1 cellular context compared by ENCODE assay signal in genomic region chr20:50278684-50279531, GRCh38.
TF ChIP-seq lines count a peak whose summit lies in the region.

No MANE protein-coding gene starts in this region.

TF ChIP-seq in HepG2, 621 proteins besides CTCF, POLR2A, EP300 and RAD21 (continued from another document and continues in another):
- TF ChIP-seq PAXIP1 (CRISPR knock-in tag; conservative IDR thresholded peaks at IDR 0.05), result peak; percentile 52
- TF ChIP-seq ZNF264 (CRISPR knock-in tag; IDR thresholded peaks at IDR 0.05), result peak; percentile 65; the same call in 1 of the 2 replicates
- TF ChIP-seq, protein P1, sequence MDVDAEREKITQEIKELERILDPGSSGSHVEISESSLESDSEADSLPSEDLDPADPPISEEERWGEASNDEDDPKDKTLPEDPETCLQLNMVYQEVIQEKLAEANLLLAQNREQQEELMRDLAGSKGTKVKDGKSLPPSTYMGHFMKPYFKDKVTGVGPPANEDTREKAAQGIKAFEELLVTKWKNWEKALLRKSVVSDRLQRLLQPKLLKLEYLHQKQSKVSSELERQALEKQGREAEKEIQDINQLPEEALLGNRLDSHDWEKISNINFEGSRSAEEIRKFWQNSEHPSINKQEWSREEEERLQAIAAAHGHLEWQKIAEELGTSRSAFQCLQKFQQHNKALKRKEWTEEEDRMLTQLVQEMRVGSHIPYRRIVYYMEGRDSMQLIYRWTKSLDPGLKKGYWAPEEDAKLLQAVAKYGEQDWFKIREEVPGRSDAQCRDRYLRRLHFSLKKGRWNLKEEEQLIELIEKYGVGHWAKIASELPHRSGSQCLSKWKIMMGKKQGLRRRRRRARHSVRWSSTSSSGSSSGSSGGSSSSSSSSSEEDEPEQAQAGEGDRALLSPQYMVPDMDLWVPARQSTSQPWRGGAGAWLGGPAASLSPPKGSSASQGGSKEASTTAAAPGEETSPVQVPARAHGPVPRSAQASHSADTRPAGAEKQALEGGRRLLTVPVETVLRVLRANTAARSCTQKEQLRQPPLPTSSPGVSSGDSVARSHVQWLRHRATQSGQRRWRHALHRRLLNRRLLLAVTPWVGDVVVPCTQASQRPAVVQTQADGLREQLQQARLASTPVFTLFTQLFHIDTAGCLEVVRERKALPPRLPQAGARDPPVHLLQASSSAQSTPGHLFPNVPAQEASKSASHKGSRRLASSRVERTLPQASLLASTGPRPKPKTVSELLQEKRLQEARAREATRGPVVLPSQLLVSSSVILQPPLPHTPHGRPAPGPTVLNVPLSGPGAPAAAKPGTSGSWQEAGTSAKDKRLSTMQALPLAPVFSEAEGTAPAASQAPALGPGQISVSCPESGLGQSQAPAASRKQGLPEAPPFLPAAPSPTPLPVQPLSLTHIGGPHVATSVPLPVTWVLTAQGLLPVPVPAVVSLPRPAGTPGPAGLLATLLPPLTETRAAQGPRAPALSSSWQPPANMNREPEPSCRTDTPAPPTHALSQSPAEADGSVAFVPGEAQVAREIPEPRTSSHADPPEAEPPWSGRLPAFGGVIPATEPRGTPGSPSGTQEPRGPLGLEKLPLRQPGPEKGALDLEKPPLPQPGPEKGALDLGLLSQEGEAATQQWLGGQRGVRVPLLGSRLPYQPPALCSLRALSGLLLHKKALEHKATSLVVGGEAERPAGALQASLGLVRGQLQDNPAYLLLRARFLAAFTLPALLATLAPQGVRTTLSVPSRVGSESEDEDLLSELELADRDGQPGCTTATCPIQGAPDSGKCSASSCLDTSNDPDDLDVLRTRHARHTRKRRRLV (CRISPR knock-in tag; IDR thresholded peaks at IDR 0.05), result no peak
- peak; percentile 94 for TF ChIP-seq ZNF292 (CRISPR knock-in tag; IDR thresholded peaks at IDR 0.05; ENCODE audit: borderline replicate concordance, low read depth)
- TF ChIP-seq, protein P2, sequence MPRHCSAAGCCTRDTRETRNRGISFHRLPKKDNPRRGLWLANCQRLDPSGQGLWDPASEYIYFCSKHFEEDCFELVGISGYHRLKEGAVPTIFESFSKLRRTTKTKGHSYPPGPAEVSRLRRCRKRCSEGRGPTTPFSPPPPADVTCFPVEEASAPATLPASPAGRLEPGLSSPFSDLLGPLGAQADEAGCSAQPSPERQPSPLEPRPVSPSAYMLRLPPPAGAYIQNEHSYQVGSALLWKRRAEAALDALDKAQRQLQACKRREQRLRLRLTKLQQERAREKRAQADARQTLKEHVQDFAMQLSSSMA (CRISPR knock-in tag; IDR thresholded peaks at IDR 0.05), result no peak
- TF ChIP-seq PHB2 (IDR thresholded peaks at IDR 0.05; ENCODE audit: partially characterized antibody), result no peak
- TF ChIP-seq, protein P3, sequence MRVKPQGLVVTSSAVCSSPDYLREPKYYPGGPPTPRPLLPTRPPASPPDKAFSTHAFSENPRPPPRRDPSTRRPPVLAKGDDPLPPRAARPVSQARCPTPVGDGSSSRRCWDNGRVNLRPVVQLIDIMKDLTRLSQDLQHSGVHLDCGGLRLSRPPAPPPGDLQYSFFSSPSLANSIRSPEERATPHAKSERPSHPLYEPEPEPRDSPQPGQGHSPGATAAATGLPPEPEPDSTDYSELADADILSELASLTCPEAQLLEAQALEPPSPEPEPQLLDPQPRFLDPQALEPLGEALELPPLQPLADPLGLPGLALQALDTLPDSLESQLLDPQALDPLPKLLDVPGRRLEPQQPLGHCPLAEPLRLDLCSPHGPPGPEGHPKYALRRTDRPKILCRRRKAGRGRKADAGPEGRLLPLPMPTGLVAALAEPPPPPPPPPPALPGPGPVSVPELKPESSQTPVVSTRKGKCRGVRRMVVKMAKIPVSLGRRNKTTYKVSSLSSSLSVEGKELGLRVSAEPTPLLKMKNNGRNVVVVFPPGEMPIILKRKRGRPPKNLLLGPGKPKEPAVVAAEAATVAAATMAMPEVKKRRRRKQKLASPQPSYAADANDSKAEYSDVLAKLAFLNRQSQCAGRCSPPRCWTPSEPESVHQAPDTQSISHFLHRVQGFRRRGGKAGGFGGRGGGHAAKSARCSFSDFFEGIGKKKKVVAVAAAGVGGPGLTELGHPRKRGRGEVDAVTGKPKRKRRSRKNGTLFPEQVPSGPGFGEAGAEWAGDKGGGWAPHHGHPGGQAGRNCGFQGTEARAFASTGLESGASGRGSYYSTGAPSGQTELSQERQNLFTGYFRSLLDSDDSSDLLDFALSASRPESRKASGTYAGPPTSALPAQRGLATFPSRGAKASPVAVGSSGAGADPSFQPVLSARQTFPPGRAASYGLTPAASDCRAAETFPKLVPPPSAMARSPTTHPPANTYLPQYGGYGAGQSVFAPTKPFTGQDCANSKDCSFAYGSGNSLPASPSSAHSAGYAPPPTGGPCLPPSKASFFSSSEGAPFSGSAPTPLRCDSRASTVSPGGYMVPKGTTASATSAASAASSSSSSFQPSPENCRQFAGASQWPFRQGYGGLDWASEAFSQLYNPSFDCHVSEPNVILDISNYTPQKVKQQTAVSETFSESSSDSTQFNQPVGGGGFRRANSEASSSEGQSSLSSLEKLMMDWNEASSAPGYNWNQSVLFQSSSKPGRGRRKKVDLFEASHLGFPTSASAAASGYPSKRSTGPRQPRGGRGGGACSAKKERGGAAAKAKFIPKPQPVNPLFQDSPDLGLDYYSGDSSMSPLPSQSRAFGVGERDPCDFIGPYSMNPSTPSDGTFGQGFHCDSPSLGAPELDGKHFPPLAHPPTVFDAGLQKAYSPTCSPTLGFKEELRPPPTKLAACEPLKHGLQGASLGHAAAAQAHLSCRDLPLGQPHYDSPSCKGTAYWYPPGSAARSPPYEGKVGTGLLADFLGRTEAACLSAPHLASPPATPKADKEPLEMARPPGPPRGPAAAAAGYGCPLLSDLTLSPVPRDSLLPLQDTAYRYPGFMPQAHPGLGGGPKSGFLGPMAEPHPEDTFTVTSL (CRISPR knock-in tag; IDR thresholded peaks at IDR 0.05; ENCODE audit: borderline replicate concordance), result no peak
- TF ChIP-seq, protein P4, sequence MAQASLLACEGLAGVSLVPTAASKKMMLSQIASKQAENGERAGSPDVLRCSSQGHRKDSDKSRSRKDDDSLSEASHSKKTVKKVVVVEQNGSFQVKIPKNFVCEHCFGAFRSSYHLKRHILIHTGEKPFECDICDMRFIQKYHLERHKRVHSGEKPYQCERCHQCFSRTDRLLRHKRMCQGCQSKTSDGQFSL (CRISPR knock-in tag; IDR thresholded peaks at IDR 0.05), result 0 out of 2 replicates have a peak, but pooled peaks have one; percentile 40
- no peak for TF ChIP-seq ZBTB49 (CRISPR knock-in tag; IDR thresholded peaks at IDR 0.05; ENCODE audit: borderline replicate concordance)
- TF ChIP-seq ATM (IDR thresholded peaks at IDR 0.05; ENCODE audit: borderline replicate concordance), result no peak
- no peak for TF ChIP-seq ZNF773 (CRISPR knock-in tag; IDR thresholded peaks at IDR 0.05; ENCODE audit: borderline replicate concordance)
- TF ChIP-seq MIXL1 (CRISPR knock-in tag; IDR thresholded peaks at IDR 0.05), result peak; percentile 58; the same call in 1 of the 2 replicates
- 0 out of 2 replicates have a peak, but pooled peaks have one; percentile 15 for TF ChIP-seq ZNF567 (CRISPR knock-in tag; IDR thresholded peaks at IDR 0.05; ENCODE audit: borderline replicate concordance)
- TF ChIP-seq MED13 (CRISPR knock-in tag; IDR thresholded peaks at IDR 0.05), result no peak
- TF ChIP-seq TOE1 (CRISPR knock-in tag; IDR thresholded peaks at IDR 0.05), result 0 out of 2 replicates have a peak, but pooled peaks have one; percentile 74
- TF ChIP-seq, protein P5, sequence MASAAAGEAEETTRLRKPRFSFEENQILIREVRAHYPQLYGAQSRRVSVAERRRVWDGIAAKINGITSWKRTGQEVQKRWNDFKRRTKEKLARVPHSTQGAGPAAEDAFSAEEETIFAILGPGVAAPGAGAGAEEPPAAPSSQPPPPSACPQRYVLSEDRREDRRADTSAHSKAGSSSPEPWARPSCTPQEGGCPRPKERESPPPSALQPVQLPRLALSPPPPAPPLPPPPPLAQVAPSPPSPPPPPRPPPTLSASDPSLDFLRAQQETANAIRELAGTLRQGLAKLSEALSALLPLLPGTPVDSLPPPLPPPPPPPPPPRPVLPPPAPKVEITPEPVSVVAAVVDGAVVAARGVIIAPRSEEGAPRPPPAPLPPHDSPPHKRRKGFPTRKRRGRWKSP (CRISPR knock-in tag; IDR thresholded peaks at IDR 0.05), result peak; percentile 31; the same call in 1 of the 2 replicates
- no peak for TF ChIP-seq ZNF615 (CRISPR knock-in tag; IDR thresholded peaks at IDR 0.05; ENCODE audit: borderline replicate concordance)
- TF ChIP-seq ZNF512 (CRISPR knock-in tag; IDR thresholded peaks at IDR 0.05), result no peak
- TF ChIP-seq, protein P6, sequence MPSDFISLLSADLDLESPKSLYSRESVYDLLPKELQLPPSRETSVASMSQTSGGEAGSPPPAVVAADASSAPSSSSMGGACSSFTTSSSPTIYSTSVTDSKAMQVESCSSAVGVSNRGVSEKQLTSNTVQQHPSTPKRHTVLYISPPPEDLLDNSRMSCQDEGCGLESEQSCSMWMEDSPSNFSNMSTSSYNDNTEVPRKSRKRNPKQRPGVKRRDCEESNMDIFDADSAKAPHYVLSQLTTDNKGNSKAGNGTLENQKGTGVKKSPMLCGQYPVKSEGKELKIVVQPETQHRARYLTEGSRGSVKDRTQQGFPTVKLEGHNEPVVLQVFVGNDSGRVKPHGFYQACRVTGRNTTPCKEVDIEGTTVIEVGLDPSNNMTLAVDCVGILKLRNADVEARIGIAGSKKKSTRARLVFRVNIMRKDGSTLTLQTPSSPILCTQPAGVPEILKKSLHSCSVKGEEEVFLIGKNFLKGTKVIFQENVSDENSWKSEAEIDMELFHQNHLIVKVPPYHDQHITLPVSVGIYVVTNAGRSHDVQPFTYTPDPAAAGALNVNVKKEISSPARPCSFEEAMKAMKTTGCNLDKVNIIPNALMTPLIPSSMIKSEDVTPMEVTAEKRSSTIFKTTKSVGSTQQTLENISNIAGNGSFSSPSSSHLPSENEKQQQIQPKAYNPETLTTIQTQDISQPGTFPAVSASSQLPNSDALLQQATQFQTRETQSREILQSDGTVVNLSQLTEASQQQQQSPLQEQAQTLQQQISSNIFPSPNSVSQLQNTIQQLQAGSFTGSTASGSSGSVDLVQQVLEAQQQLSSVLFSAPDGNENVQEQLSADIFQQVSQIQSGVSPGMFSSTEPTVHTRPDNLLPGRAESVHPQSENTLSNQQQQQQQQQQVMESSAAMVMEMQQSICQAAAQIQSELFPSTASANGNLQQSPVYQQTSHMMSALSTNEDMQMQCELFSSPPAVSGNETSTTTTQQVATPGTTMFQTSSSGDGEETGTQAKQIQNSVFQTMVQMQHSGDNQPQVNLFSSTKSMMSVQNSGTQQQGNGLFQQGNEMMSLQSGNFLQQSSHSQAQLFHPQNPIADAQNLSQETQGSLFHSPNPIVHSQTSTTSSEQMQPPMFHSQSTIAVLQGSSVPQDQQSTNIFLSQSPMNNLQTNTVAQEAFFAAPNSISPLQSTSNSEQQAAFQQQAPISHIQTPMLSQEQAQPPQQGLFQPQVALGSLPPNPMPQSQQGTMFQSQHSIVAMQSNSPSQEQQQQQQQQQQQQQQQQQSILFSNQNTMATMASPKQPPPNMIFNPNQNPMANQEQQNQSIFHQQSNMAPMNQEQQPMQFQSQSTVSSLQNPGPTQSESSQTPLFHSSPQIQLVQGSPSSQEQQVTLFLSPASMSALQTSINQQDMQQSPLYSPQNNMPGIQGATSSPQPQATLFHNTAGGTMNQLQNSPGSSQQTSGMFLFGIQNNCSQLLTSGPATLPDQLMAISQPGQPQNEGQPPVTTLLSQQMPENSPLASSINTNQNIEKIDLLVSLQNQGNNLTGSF (CRISPR knock-in tag; IDR thresholded peaks at IDR 0.05), result no peak
- TF ChIP-seq ZNF788 (CRISPR knock-in tag; IDR thresholded peaks at IDR 0.05; ENCODE audit: borderline replicate concordance), result peak; percentile 57; the same call in 1 of the 2 replicates
